Comparison of ENCODE assay signal across 29 cellular contexts in the genomic region with DNA sequence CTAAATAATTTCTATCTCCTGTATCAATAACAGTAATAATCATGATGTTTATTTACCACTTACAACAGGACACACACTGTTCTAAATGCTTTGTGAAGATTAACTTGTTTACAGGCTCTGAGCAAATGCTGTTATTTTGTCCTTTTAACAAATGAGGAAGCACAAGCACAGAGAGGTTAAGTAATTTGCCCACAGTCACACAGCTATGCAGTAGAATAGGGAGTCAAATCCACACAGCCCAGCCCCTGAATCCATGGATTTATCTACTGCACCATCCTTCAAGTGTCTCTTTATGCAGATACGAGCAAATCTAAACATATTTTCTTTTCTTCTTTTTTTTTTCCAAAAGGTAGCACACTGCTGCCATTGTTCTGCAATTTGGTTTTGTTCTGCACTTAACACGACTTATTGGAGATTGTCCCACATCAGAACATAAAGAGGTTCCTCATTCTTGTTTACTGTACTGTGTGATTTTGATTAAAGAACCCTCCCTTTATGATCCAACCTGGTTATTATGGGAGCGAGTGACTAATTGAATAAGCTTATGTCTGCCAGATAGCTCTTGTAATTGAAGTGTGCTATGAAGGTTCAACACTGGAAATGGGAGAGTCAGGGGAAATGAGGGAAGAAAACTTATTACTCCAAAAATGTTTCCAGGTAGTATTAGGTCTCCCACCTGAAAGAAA. TPM values are rescaled to one million over a fixed set of nuclear protein-coding genes. Genes with fewer than 3 reads are reported as not detected.
DNase-seq lines count a peak whose midpoint lies in the region; ATAC-seq, FAIRE-seq and TF ChIP-seq lines count a peak whose summit lies in the region.
"Had no signal": no experiment of that assay in that cellular context is flagged by ENCODE, and none has a peak within 500 bp of the region (broad histone marks: within the 10 kb centered on the region; RNA-seq: fewer than 3 reads in every experiment).

No MANE protein-coding gene starts in this region.

- H3K27me3 ChIP-seq in GM23338 (ENCODE audit: insufficient read depth) (no peaks in the 10 kb centered on the region), H1 (replicated peaks in 1 of 4; ENCODE audit: control insufficient read depth in 3 of 4, extremely low read depth in 1 of 4, insufficient read depth in 3 of 4, low read length in 3 of 4) (no peaks in the 10 kb centered on the region), small intestine (ENCODE audit: control insufficient read depth in 2 of 2, insufficient read depth in 2 of 2, low read length in 2 of 2) (no peaks in the 10 kb centered on the region)
- H3K27me3 ChIP-seq: SJCRH30 had no signal

- H3K9ac ChIP-seq in H1 (replicated peaks in 1 of 4; ENCODE audit: extremely low read depth in 1 of 4, low read depth in 3 of 4, low read length in 3 of 4): no peak overlapping the region

- no peaks in the 10 kb centered on the region for H3K9me2 ChIP-seq in GM23338 (ENCODE audit: insufficient read depth)

- CTCF ChIA-PET in H1 (lab: Charles Lee; ENCODE audit: partially characterized antibody): interaction anchor here (1.4 to 1.8 kb wide), 3 partner anchors 8 to 11 kb away, joined by 4 to 5 read pairs (median 5); no protein-coding TSS in a partner anchor

- H2AFZ ChIP-seq in GM23338 (no peak overlapping the region), H1 (ENCODE audit: low read length) (no peak overlapping the region)

- H3K4me1 Mint-ChIP-seq in GM23338: peaks cover 47% of the 10 kb centered on the region
- H3K4me1 Mint-ChIP-seq in activated T-helper 2 cell treated with anti-CD3 and anti-CD28 coated beads, Interferon-gamma antibody, Interleukin-2, Interleukin-4, amounts not matched to agents 10 μg/mL and 5 μg/mL and 100 μg/mL, durations not matched to agents 14 hours and 24 hours and 36 hours (ENCODE audit: low read depth): peaks cover 11% of the 10 kb centered on the region

- no peaks in the 10 kb centered on the region for H3K9me3 Mint-ChIP-seq in GM23338
- H3K9me3 Mint-ChIP-seq in activated T-helper 2 cell treated with anti-CD3 and anti-CD28 coated beads, Interferon-gamma antibody, Interleukin-2, Interleukin-4, amounts not matched to agents 10 μg/mL and 5 μg/mL and 100 μg/mL, durations not matched to agents 14 hours and 24 hours and 36 hours: no peaks in the 10 kb centered on the region

- 0 out of 2 replicates have a peak overlapping the region, but pooled peaks have one; percentile 12 for H3K27ac ChIP-seq in GM23338 (ENCODE audit: low read depth)
- H3K27ac ChIP-seq in H1 (ENCODE audit: low read depth, low read length): no peak overlapping the region
- no peak overlapping the region for H3K27ac ChIP-seq in small intestine (ENCODE audit: low read depth in 1 of 2, low read length in 1 of 2)
- H3K27ac ChIP-seq: SJCRH30 had no signal

- no peak overlapping the region for H4K5ac ChIP-seq in H1 (ENCODE audit: insufficient read length, low read depth, low read length)

- H4K91ac ChIP-seq in H1 (replicated peaks; ENCODE audit: insufficient read length, low read length): peak overlapping the region; percentile 45

- H3K14ac ChIP-seq in H1 (ENCODE audit: insufficient read length): no peak overlapping the region

- H4K8ac ChIP-seq in H1 (ENCODE audit: extremely low read depth, insufficient read depth, low read length): no peak overlapping the region

- WGBS in H1 (ENCODE audit: extremely low coverage in 1 of 2, insufficient coverage in 1 of 2, insufficient read length in 1 of 2, insufficient replicate concordance in 2 of 2, low coverage in 1 of 2, low lambda C conversion rate in 2 of 2, missing lambda C conversion rate in 1 of 2), 2 experiments: 89% methylated on average over 3 of the region's 3 CpGs; no CpG with 5 or more reads in 1 of the 2 experiments
- 17 to 54% (median 48%) methylated on average over 3 of the region's 3 CpGs for WGBS in small intestine, 3 donors

- no peak for FAIRE-seq in H1 (lab: Jason Lieb, UNC)
- no peak for FAIRE-seq in small intestine (lab: Jason Lieb, UNC)
- FAIRE-seq: GM12891, GM19239 had no signal

- H4K20me1 ChIP-seq in GM23338 (replicated peaks; ENCODE audit: insufficient read depth) (no peaks in the 10 kb centered on the region), H1 (replicated peaks in 1 of 2; ENCODE audit: control insufficient read depth in 1 of 2, insufficient read depth in 2 of 2, low read length in 2 of 2) (no peaks in the 10 kb centered on the region)

- H2BK12ac ChIP-seq in H1 (ENCODE audit: low read depth, low read length): no peak overlapping the region

- no peak for ATAC-seq in GM23338
- ATAC-seq in GM21786 (IDR thresholded peaks at IDR 0.05; ENCODE audit: unreplicated experiment): no peak
- ATAC-seq: PC-3, Right ventricle myocardium inferior, SK-N-SH treated with all-trans-retinoic acid at 6 μM for 48 hours had no signal

- H2AK5ac ChIP-seq in H1 (ENCODE audit: low read depth, low read length): no peak overlapping the region

- no peak for TF ChIP-seq RAD21 in H1 (IDR thresholded peaks at IDR 0.05 in 1 of 2, conservative IDR thresholded peaks at IDR 0.05 in 1 of 2; ENCODE audit: low read depth in 2 of 2, low read length in 2 of 2)

- TF ChIP-seq CTCF in GM23338 (conservative IDR thresholded peaks at IDR 0.05; ENCODE audit: low read depth in 2 of 2) (no peak), H1 (IDR thresholded peaks at IDR 0.05; ENCODE audit: control extremely low read depth in 1 of 3, insufficient read depth in 1 of 3, low read depth in 1 of 3, low read length in 3 of 3) (no peak)

- no peak overlapping the region for H3K56ac ChIP-seq in H1 (replicated peaks; ENCODE audit: insufficient read length, low read depth, low read length)

- H2BK5ac ChIP-seq in H1 (ENCODE audit: low read depth, low read length): no peak overlapping the region

- intact Hi-C loops in activated T-helper 2 cell treated with anti-CD3 and anti-CD28 coated beads, Interferon-gamma antibody, Interleukin-2, Interleukin-4, amounts not matched to agents 10 μg/mL and 5 μg/mL and 100 μg/mL, durations not matched to agents 14 hours and 24 hours and 36 hours (cut with micrococcal nuclease): no loop called here

- no peaks in the 10 kb centered on the region for H3K23me2 ChIP-seq in H1 (ENCODE audit: low read depth, low read length)

- TF ChIP-seq EP300 in H1 (IDR thresholded peaks at IDR 0.05; ENCODE audit: borderline replicate concordance in 1 of 2, low read depth in 2 of 2, low read length in 2 of 2): no peak

- no peak overlapping the region for H2BK15ac ChIP-seq in H1 (ENCODE audit: low read length)

- no peak for TF ChIP-seq POLR2A in H1 (IDR thresholded peaks at IDR 0.05; ENCODE audit: control extremely low read depth in 1 of 2, low read depth in 2 of 2, low read length in 2 of 2)

- H2BK120ac ChIP-seq in H1 (replicated peaks; ENCODE audit: low read depth, low read length): no peak overlapping the region

- H3K9me3 ChIP-seq in H1 (ENCODE audit: insufficient read depth in 2 of 2, low read depth in 1 of 2, low read length in 1 of 2) (no peaks in the 10 kb centered on the region), small intestine (ENCODE audit: control insufficient read depth, low read depth) (no peaks in the 10 kb centered on the region)
- H3K9me3 ChIP-seq: SJCRH30 had no signal

- H3K23ac ChIP-seq in H1 (ENCODE audit: insufficient read length): no peak overlapping the region

- H3K4me3 Mint-ChIP-seq in GM23338: no peak overlapping the region
- H3K4me3 Mint-ChIP-seq in activated T-helper 2 cell treated with anti-CD3 and anti-CD28 coated beads, Interferon-gamma antibody, Interleukin-2, Interleukin-4, amounts not matched to agents 10 μg/mL and 5 μg/mL and 100 μg/mL, durations not matched to agents 14 hours and 24 hours and 36 hours (ENCODE audit: low read depth): no peak overlapping the region

- H3K4me2 ChIP-seq in GM23338 (no peak overlapping the region), H1 (ENCODE audit: insufficient read depth in 1 of 2, low read depth in 2 of 2, low read length in 2 of 2) (no peak overlapping the region; a peak in 1 of 4 replicates)

- no peaks in the 10 kb centered on the region for H3K36me3 ChIP-seq in GM23338 (ENCODE audit: insufficient read depth)
- H3K36me3 ChIP-seq in H1 (ENCODE audit: control insufficient read depth in 2 of 4, insufficient read depth in 4 of 4, low read length in 3 of 4): no peaks in the 10 kb centered on the region
- H3K36me3 ChIP-seq in small intestine (ENCODE audit: control insufficient read depth in 2 of 2, insufficient read depth in 2 of 2, low read length in 2 of 2): peaks cover 0 to 6% of the 10 kb centered on the region in 2 donors

- H3F3A ChIP-seq in GM23338 (replicated peaks; ENCODE audit: low read depth): no peaks in the 10 kb centered on the region

- no peak for DNase-seq in GM23338 (ENCODE audit: low spot score)
- DNase-seq in NCI-H1048 (lab: John Stamatoyannopoulos, UW): peak; percentile 68
- no peak for DNase-seq in H1 (ENCODE audit: low read depth in 1 of 2, low spot score in 2 of 2)
- peak; percentile 45 for DNase-seq in small intestine
- DNase-seq in hypothalamus (lab: John Stamatoyannopoulos, UW): no peak
- DNase-seq in activated T-helper 2 cell treated with anti-CD3 and anti-CD28 coated beads, Interferon-gamma antibody, Interleukin-2, Interleukin-4, amounts not matched to agents 10 μg/mL and 5 μg/mL and 100 μg/mL, durations not matched to agents 14 hours and 24 hours and 36 hours (ENCODE audit: low spot score): no peak
- DNase-seq: Calu3; DMS79 treated with DMSO at 0.1 percent for 48 hours; GF-D8; GOT3; HCEC 1CT; Karpas-422; NCI-H1092 treated with DMSO at 0.1 percent for 48 hours; NCI-H1436; NCI-H187; NCI-H2081 treated with DMSO at 0.1 percent for 48 hours; NCI-H2171; NCI-H226; NCI-H748 treated with DMSO at 0.1 percent for 48 hours; NK-92 treated with Interleukin-12 subunit alpha and Interleukin-12 subunit beta, amount 100 ng/mL, for 24 hours; PC-3; SJCRH30 had no signal

- H3K79me2 ChIP-seq in GM23338 (replicated peaks; ENCODE audit: insufficient read depth) (no peaks in the 10 kb centered on the region), H1 (ENCODE audit: control insufficient read depth in 1 of 2, insufficient read depth in 2 of 2, low read length in 2 of 2) (no peaks in the 10 kb centered on the region)

- peaks cover 3% of the 10 kb centered on the region; the same call in 1 of the 3 replicates for H3K36me3 Mint-ChIP-seq in GM23338 (ENCODE audit: low read depth)
- H3K36me3 Mint-ChIP-seq in activated T-helper 2 cell treated with anti-CD3 and anti-CD28 coated beads, Interferon-gamma antibody, Interleukin-2, Interleukin-4, amounts not matched to agents 10 μg/mL and 5 μg/mL and 100 μg/mL, durations not matched to agents 14 hours and 24 hours and 36 hours (ENCODE audit: low read depth): peaks cover 27% of the 10 kb centered on the region

- no peak overlapping the region for H3K4me3 ChIP-seq in GM23338
- no peak overlapping the region for H3K4me3 ChIP-seq in H1 (ENCODE audit: extremely low read depth in 1 of 4, insufficient read depth in 2 of 4, low read depth in 3 of 4, low read length in 4 of 4)
- no peak overlapping the region for H3K4me3 ChIP-seq in small intestine (ENCODE audit: low read depth in 1 of 2, low read length in 2 of 2)
- H3K4me3 ChIP-seq: SJCRH30 had no signal

- H2BK20ac ChIP-seq in H1 (ENCODE audit: low read length): no peak overlapping the region

- no peak overlapping the region for H3K4ac ChIP-seq in H1 (replicated peaks; ENCODE audit: insufficient read length, low read depth, low read length)

- H3K4me1 ChIP-seq in GM23338 (ENCODE audit: insufficient read depth): peaks cover 31% of the 10 kb centered on the region
- peaks cover 3 to 21% (median 15%) of the 10 kb centered on the region in 4 experiments; a peak in 6 of 7 replicates for H3K4me1 ChIP-seq in H1 (replicated peaks in 1 of 4; ENCODE audit: control insufficient read depth in 3 of 4, insufficient read depth in 4 of 4, low read length in 3 of 4)
- peaks cover 0 to 5% of the 10 kb centered on the region in 2 donors for H3K4me1 ChIP-seq in small intestine (ENCODE audit: control insufficient read depth in 2 of 2, insufficient read depth in 1 of 2, low read depth in 1 of 2, low read length in 1 of 2)

- peaks cover 4% of the 10 kb centered on the region for H3K27me3 Mint-ChIP-seq in GM23338 (ENCODE audit: insufficient read depth, low read depth, poor library complexity)
- H3K27me3 Mint-ChIP-seq in activated T-helper 2 cell treated with anti-CD3 and anti-CD28 coated beads, Interferon-gamma antibody, Interleukin-2, Interleukin-4, amounts not matched to agents 10 μg/mL and 5 μg/mL and 100 μg/mL, durations not matched to agents 14 hours and 24 hours and 36 hours (ENCODE audit: low read depth): no peaks in the 10 kb centered on the region

- H3K18ac ChIP-seq in H1 (ENCODE audit: extremely low read depth, low read length): no peak overlapping the region

- no peak overlapping the region for H3K27ac Mint-ChIP-seq in GM23338
- no peak overlapping the region for H3K27ac Mint-ChIP-seq in activated T-helper 2 cell treated with anti-CD3 and anti-CD28 coated beads, Interferon-gamma antibody, Interleukin-2, Interleukin-4, amounts not matched to agents 10 μg/mL and 5 μg/mL and 100 μg/mL, durations not matched to agents 14 hours and 24 hours and 36 hours

- POLR2A ChIA-PET in H1 (lab: Charles Lee; ENCODE audit: partially characterized antibody): interaction anchor here (0.9 kb wide), 1 partner anchor 22 kb away, joined by 3 read pairs; no protein-coding TSS in a partner anchor

- no peaks in the 10 kb centered on the region for H3K79me1 ChIP-seq in H1 (ENCODE audit: low read depth, low read length)

RNA-seq across cellular contexts. Expression of a gene that starts 33.7 kb away (rescaled TPM):
- 5.7 and 7.0 TPM in 2 replicates for total RNA-seq in GM23338 (2014; rRNA removed; shearing (Covaris generic))
- polyA plus RNA-seq in GM23338 (2016; fragmentation: Nextera tagmentation; extraction: Ambion mirVana) (2.1 and 2.5 TPM in 2 replicates), H1 (2011; rRNA removed) (1.3 and 2.3 TPM in 2 replicates), small intestine (100 to 1,000 TPM in 1 of 3 donors, 10 to 100 TPM in 2; 50.2 to 139 (median 99.4) TPM)
- 4.1 and 5.0 TPM in 2 replicates for total RNA-seq in H1 (2021; fragmentation: NEBNext Ultra II Directional; extraction: Animal tissue kit (Norgen Biotek cat#: 25700))
- 2.3 TPM for polyA plus RNA-seq in H1 (2011; cell fraction: cytosol; rRNA removed)
- 2.2 TPM for polyA plus RNA-seq in H1 (2011; cell fraction: nucleus; rRNA removed)
- 3.8 to 4.2 TPM (median 4.1 TPM) in 4 replicates for polyA plus RNA-seq in H1 (2012, experiment 1 of 2)
- 0.96 TPM for polyA plus RNA-seq in H1 (2012, experiment 2 of 2)
- 1.9 TPM for polyA plus RNA-seq in H1 (2013, experiment 1 of 2)
- polyA plus RNA-seq in H1 (2013, experiment 2 of 2): 2.0 TPM
- polyA minus RNA-seq in H1 (2011; rRNA and poly(A)+ RNA removed): 1.8 and 3.1 TPM in 2 replicates
- 3.2 TPM for polyA minus RNA-seq in H1 (2011; cell fraction: cytosol; rRNA and poly(A)+ RNA removed)
- polyA minus RNA-seq in H1 (2011; cell fraction: nucleus; rRNA and poly(A)+ RNA removed): 4.0 TPM
- 16.0 and 16.6 TPM in 2 replicates for total RNA-seq in activated T-helper 2 cell treated with anti-CD3 and anti-CD28 coated beads, Interferon-gamma antibody, Interleukin-2, Interleukin-4, amounts not matched to agents 10 μg/mL and 5 μg/mL and 100 μg/mL, durations not matched to agents 14 hours and 24 hours and 36 hours

RNA-seq across cellular contexts. Expression of a gene that starts 38.0 kb away (rescaled TPM):
- total RNA-seq in GM23338 (2014; rRNA removed; shearing (Covaris generic)): not detected in 2 replicates
- polyA plus RNA-seq in GM23338 (2016; fragmentation: Nextera tagmentation; extraction: Ambion mirVana) (not detected in 2 replicates), H1 (2011; rRNA removed) (not detected in 2 replicates), small intestine (10 to 100 TPM; 23.1 to 40.5 (median 39.2) TPM)
- not detected in 2 replicates for total RNA-seq in H1 (2021; fragmentation: NEBNext Ultra II Directional; extraction: Animal tissue kit (Norgen Biotek cat#: 25700))
- polyA plus RNA-seq in H1 (2011; cell fraction: cytosol; rRNA removed): not detected
- 0.04 TPM for polyA plus RNA-seq in H1 (2011; cell fraction: nucleus; rRNA removed)
- not detected in 4 replicates for polyA plus RNA-seq in H1 (2012, experiment 1 of 2)
- polyA plus RNA-seq in H1 (2012, experiment 2 of 2): not detected
- polyA plus RNA-seq in H1 (2013, experiment 1 of 2): not detected
- 0.02 TPM for polyA plus RNA-seq in H1 (2013, experiment 2 of 2)
- polyA minus RNA-seq in H1 (2011; rRNA and poly(A)+ RNA removed): not detected in 2 replicates
- polyA minus RNA-seq in H1 (2011; cell fraction: cytosol; rRNA and poly(A)+ RNA removed): not detected
- polyA minus RNA-seq in H1 (2011; cell fraction: nucleus; rRNA and poly(A)+ RNA removed): not detected
- total RNA-seq in activated T-helper 2 cell treated with anti-CD3 and anti-CD28 coated beads, Interferon-gamma antibody, Interleukin-2, Interleukin-4, amounts not matched to agents 10 μg/mL and 5 μg/mL and 100 μg/mL, durations not matched to agents 14 hours and 24 hours and 36 hours: not detected in 2 replicates
- total RNA-seq: PC-3, Right ventricle myocardium inferior had no signal
- polyA plus RNA-seq: BJ had no signal

RNA-seq across cellular contexts. Expression of a gene that starts 49.6 kb away (rescaled TPM):
- total RNA-seq in GM23338 (2014; rRNA removed; shearing (Covaris generic)): not detected in 2 replicates
- not detected in 2 replicates for polyA plus RNA-seq in GM23338 (2016; fragmentation: Nextera tagmentation; extraction: Ambion mirVana)
- total RNA-seq in H1 (2021; fragmentation: NEBNext Ultra II Directional; extraction: Animal tissue kit (Norgen Biotek cat#: 25700)): not detected in 2 replicates
- not detected in 2 replicates for polyA plus RNA-seq in H1 (2011; rRNA removed)
- not detected for polyA plus RNA-seq in H1 (2011; cell fraction: cytosol; rRNA removed)
- not detected for polyA plus RNA-seq in H1 (2011; cell fraction: nucleus; rRNA removed)
- polyA plus RNA-seq in H1 (2012, experiment 1 of 2): not detected in 4 replicates
- not detected for polyA plus RNA-seq in H1 (2012, experiment 2 of 2)
- 0.02 TPM for polyA plus RNA-seq in H1 (2013, experiment 1 of 2)
- polyA plus RNA-seq in H1 (2013, experiment 2 of 2): not detected
- not detected in 2 replicates for polyA minus RNA-seq in H1 (2011; rRNA and poly(A)+ RNA removed)
- polyA minus RNA-seq in H1 (2011; cell fraction: cytosol; rRNA and poly(A)+ RNA removed): not detected
- not detected for polyA minus RNA-seq in H1 (2011; cell fraction: nucleus; rRNA and poly(A)+ RNA removed)
- polyA plus RNA-seq in small intestine: 1 to 10 TPM in 1 of 3 donors, under 1 TPM in 2; 0.03 to 2.2 (median 0.22) TPM
- total RNA-seq in activated T-helper 2 cell treated with anti-CD3 and anti-CD28 coated beads, Interferon-gamma antibody, Interleukin-2, Interleukin-4, amounts not matched to agents 10 μg/mL and 5 μg/mL and 100 μg/mL, durations not matched to agents 14 hours and 24 hours and 36 hours: not detected in 2 replicates
- total RNA-seq: Calu3, PC-3, RPMI7951, SJCRH30 had no signal
- polyA plus RNA-seq: BJ had no signal

Comparison
In these comparisons a context has a peak if more than half of its experiments do, and no peak if none do; other contexts are left out.
1. DNase-seq: peak in NCI-H1048 (single experiment) and small intestine (single experiment); none in GM23338 (single experiment), H1 (0 of 2), hypothalamus (0 of 51) and activated T-helper 2 cell treated with anti-CD3 and anti-CD28 coated beads, Interferon-gamma antibody, Interleukin-2, Interleukin-4, amounts not matched to agents 10 μg/mL and 5 μg/mL and 100 μg/mL, durations not matched to agents 14 hours and 24 hours and 36 hours (single experiment).